ENCODE assay signal across 15 cellular contexts in the genomic region with DNA sequence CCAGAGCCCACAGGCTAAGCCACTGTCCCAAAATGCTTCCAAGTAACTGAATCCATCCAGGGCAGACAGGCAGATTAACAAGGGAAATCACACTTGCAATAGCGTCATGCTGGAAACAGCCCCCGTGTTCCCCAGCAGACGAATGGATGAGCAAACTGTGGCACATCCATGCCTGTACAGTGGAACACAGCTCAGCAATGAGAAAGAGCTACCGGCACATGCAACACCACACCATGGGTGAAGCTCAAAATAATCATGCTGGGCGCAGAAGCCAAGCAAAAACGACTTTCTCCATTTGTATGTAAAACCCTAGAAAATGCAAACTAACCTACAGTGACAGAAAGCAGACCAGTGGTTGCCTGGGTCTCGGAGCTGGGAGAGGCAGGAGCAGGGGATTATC.
"Had no signal": no experiment of that assay in that cellular context is flagged by ENCODE, and none has a peak within 500 bp of the region (broad histone marks: within the 10 kb centered on the region; RNA-seq: fewer than 3 reads in every experiment).

No MANE protein-coding gene starts in this region.

- ATAC-seq: foreskin keratinocyte, left cardiac atrium, left ventricle myocardium superior had no signal

- H3K4me1 ChIP-seq: foreskin keratinocyte had no signal

- H3K4me3 Mint-ChIP-seq: naive B cell, nephron, type B pancreatic cell had no signal

- H3K27me3 ChIP-seq: neutrophil had no signal

- H3K27ac Mint-ChIP-seq: naive B cell, nephron, type B pancreatic cell had no signal

- H3K4me1 Mint-ChIP-seq: nephron had no signal

- H3K36me3 ChIP-seq: esophagus squamous epithelium, neutrophil had no signal

- H3K36me3 Mint-ChIP-seq: naive B cell, type B pancreatic cell had no signal

- H3K4me3 ChIP-seq: esophagus squamous epithelium, lung, smooth muscle cell had no signal

- DNase-seq: effector memory CD4-positive, alpha-beta T cell; esophagus squamous epithelium; foreskin keratinocyte; kidney; left cardiac atrium; left ventricle myocardium superior; mesenchymal stem cell; naive B cell; stimulated activated CD4-positive, alpha-beta T cell treated with anti-CD3 and anti-CD28 coated beads, Interleukin-2, amount 100 ng/mL, for 48 hours; stimulated activated naive CD4-positive, alpha-beta T cell treated with Interleukin-2 at 50 U/mL for 16 hours had no signal

- H3K4me2 ChIP-seq: smooth muscle cell had no signal

- H3K9me3 Mint-ChIP-seq: naive B cell, nephron, type B pancreatic cell had no signal

- H3K9me3 ChIP-seq: esophagus squamous epithelium, neutrophil had no signal

- H3K27ac ChIP-seq: esophagus squamous epithelium, foreskin keratinocyte, neutrophil had no signal
